Comparison of ENCODE assay signal across 1 cellular context in the genomic region with DNA sequence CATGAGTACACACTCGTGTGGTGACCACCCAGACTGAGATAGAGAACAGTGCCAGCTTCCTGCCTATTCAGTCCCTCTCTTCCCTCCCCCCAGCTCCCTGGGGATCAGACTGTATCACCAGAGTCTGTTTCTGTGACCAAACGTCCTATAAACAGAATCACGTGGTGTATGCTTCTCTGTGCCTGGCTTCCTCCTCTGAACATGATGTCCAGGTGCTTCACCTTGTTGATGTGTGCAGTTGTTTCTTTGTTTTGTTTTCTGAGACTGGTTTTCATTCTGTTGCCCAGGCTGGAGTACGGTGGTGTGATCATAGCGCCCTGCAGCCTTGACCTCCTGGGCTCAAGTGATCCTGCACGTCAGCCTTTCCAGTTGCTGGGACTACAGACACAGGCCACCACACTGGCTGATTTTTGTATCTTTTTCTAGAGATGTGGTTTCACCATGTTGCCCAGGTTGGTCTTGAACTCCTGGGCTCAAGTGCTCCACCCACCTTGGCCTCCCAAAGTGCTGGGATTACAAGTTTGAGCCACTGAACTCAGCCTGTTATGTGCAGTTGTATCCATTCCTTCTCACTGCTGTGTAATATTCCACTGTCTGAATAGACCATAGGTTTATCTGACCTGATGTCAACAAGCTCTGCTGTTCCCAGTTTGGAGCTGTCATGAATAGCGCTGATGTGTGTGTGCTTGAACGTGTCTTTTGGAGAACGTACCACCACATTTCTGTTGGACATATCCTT.
TF ChIP-seq lines count a peak whose summit lies in the region.

No MANE protein-coding gene starts in this region.

TF ChIP-seq in H1, 55 proteins besides CTCF, POLR2A, EP300 and RAD21:
- TF ChIP-seq HDAC2 (IDR thresholded peaks at IDR 0.05; ENCODE audit: borderline replicate concordance in 1 of 2, low read depth in 2 of 2, low read length in 2 of 2): no peak
- no peak for TF ChIP-seq RFX5 (IDR thresholded peaks at IDR 0.05; ENCODE audit: borderline replicate concordance, low read depth, low read length)
- no peak for TF ChIP-seq EGR1 (IDR thresholded peaks at IDR 0.05; ENCODE audit: borderline replicate concordance, low read depth, low read length)
- no peak for TF ChIP-seq POU5F1 (IDR thresholded peaks at IDR 0.05; ENCODE audit: low read depth, low read length)
- TF ChIP-seq GTF2F1 (IDR thresholded peaks at IDR 0.05; ENCODE audit: borderline replicate concordance, low read depth, low read length): no peak
- TF ChIP-seq, protein P1, sequence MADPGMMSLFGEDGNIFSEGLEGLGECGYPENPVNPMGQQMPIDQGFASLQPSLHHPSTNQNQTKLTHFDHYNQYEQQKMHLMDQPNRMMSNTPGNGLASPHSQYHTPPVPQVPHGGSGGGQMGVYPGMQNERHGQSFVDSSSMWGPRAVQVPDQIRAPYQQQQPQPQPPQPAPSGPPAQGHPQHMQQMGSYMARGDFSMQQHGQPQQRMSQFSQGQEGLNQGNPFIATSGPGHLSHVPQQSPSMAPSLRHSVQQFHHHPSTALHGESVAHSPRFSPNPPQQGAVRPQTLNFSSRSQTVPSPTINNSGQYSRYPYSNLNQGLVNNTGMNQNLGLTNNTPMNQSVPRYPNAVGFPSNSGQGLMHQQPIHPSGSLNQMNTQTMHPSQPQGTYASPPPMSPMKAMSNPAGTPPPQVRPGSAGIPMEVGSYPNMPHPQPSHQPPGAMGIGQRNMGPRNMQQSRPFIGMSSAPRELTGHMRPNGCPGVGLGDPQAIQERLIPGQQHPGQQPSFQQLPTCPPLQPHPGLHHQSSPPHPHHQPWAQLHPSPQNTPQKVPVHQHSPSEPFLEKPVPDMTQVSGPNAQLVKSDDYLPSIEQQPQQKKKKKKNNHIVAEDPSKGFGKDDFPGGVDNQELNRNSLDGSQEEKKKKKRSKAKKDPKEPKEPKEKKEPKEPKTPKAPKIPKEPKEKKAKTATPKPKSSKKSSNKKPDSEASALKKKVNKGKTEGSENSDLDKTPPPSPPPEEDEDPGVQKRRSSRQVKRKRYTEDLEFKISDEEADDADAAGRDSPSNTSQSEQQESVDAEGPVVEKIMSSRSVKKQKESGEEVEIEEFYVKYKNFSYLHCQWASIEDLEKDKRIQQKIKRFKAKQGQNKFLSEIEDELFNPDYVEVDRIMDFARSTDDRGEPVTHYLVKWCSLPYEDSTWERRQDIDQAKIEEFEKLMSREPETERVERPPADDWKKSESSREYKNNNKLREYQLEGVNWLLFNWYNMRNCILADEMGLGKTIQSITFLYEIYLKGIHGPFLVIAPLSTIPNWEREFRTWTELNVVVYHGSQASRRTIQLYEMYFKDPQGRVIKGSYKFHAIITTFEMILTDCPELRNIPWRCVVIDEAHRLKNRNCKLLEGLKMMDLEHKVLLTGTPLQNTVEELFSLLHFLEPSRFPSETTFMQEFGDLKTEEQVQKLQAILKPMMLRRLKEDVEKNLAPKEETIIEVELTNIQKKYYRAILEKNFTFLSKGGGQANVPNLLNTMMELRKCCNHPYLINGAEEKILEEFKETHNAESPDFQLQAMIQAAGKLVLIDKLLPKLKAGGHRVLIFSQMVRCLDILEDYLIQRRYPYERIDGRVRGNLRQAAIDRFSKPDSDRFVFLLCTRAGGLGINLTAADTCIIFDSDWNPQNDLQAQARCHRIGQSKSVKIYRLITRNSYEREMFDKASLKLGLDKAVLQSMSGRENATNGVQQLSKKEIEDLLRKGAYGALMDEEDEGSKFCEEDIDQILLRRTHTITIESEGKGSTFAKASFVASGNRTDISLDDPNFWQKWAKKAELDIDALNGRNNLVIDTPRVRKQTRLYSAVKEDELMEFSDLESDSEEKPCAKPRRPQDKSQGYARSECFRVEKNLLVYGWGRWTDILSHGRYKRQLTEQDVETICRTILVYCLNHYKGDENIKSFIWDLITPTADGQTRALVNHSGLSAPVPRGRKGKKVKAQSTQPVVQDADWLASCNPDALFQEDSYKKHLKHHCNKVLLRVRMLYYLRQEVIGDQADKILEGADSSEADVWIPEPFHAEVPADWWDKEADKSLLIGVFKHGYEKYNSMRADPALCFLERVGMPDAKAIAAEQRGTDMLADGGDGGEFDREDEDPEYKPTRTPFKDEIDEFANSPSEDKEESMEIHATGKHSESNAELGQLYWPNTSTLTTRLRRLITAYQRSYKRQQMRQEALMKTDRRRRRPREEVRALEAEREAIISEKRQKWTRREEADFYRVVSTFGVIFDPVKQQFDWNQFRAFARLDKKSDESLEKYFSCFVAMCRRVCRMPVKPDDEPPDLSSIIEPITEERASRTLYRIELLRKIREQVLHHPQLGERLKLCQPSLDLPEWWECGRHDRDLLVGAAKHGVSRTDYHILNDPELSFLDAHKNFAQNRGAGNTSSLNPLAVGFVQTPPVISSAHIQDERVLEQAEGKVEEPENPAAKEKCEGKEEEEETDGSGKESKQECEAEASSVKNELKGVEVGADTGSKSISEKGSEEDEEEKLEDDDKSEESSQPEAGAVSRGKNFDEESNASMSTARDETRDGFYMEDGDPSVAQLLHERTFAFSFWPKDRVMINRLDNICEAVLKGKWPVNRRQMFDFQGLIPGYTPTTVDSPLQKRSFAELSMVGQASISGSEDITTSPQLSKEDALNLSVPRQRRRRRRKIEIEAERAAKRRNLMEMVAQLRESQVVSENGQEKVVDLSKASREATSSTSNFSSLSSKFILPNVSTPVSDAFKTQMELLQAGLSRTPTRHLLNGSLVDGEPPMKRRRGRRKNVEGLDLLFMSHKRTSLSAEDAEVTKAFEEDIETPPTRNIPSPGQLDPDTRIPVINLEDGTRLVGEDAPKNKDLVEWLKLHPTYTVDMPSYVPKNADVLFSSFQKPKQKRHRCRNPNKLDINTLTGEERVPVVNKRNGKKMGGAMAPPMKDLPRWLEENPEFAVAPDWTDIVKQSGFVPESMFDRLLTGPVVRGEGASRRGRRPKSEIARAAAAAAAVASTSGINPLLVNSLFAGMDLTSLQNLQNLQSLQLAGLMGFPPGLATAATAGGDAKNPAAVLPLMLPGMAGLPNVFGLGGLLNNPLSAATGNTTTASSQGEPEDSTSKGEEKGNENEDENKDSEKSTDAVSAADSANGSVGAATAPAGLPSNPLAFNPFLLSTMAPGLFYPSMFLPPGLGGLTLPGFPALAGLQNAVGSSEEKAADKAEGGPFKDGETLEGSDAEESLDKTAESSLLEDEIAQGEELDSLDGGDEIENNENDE (IDR thresholded peaks at IDR 0.05; ENCODE audit: insufficient replicate concordance, low read length): no peak
- TF ChIP-seq KDM5A (IDR thresholded peaks at IDR 0.05; ENCODE audit: low read length): no peak
- no peak for TF ChIP-seq SP1 (IDR thresholded peaks at IDR 0.05; ENCODE audit: low read depth, low read length)
- no peak for TF ChIP-seq CHD2 (IDR thresholded peaks at IDR 0.05; ENCODE audit: low read length)
TF ChIP-seq in H1: peak in this region for 0.
